ENCODE assay signal across 12 cellular contexts in genomic region chr15:90813796-90814192, GRCh38. TPM values are rescaled to one million over a fixed set of nuclear protein-coding genes. Genes with fewer than 3 reads are reported as not detected.
A peak's percentile ranks its signal among the peaks of the same experiment; 100 is the strongest.
DNase-seq lines count a peak whose midpoint lies in the region; ATAC-seq, FAIRE-seq and TF ChIP-seq lines count a peak whose summit lies in the region.
"Had no signal": no experiment of that assay in that cellular context is flagged by ENCODE, and none has a peak within 500 bp of the region (broad histone marks: within the 10 kb centered on the region; RNA-seq: fewer than 3 reads in every experiment).

No MANE protein-coding gene starts in this region.

- peaks cover 73% of the 10 kb centered on the region for H3K4me1 Mint-ChIP-seq in activated T-cell treated with anti-CD3 and anti-CD28 coated beads, Interleukin-2, amount 50 U/mL, for 72 hours (ENCODE audit: low read depth)
- H3K4me1 Mint-ChIP-seq in T-helper 17 cell (peaks cover 37% of the 10 kb centered on the region), endodermal cell (peaks cover 31% of the 10 kb centered on the region)
- H3K4me1 Mint-ChIP-seq in stimulated activated naive CD8-positive, alpha-beta T cell treated with anti-CD3 and anti-CD28 coated beads, Interleukin-15, amount 100 ng/mL, for 72 hours, result peaks cover 71% of the 10 kb centered on the region
- H3K4me1 Mint-ChIP-seq: neural progenitor cell had no signal

- H3K27me3 ChIP-seq in endodermal cell (ENCODE audit: control insufficient read depth, insufficient read depth, low read length, poor library complexity, severe bottlenecking), result no peaks in the 10 kb centered on the region
- H3K27me3 ChIP-seq: neural progenitor cell, spleen had no signal

- DNase-seq in activated T-cell treated with anti-CD3 and anti-CD28 coated beads, Interleukin-2, amount 50 U/mL, for 72 hours, result peak; percentile 46
- DNase-seq in activated T-cell treated with anti-CD3 and anti-CD28 coated beads for 4 hours (no peak), T-helper 17 cell (no peak), endodermal cell (peak; percentile 63), NOMO-1 (lab: John Stamatoyannopoulos, UW; ENCODE audit: unreplicated experiment in 2 of 2) (no peak), frontal cortex (ENCODE audit: low spot score in 2 of 2) (no peak)
- DNase-seq in stimulated activated naive CD8-positive, alpha-beta T cell treated with anti-CD3 and anti-CD28 coated beads, Interleukin-15, amount 100 ng/mL, for 72 hours, result peak in 1 of 2 donors; percentile 64
- DNase-seq: NCI-H1436, spleen, SW 1271 had no signal

- no peak for FAIRE-seq in frontal cortex (lab: Jason Lieb, UNC)

- H3K27ac Mint-ChIP-seq in activated T-cell treated with anti-CD3 and anti-CD28 coated beads, Interleukin-2, amount 50 U/mL, for 72 hours, result peak overlapping the region; percentile 99
- peak overlapping the region; percentile 94 for H3K27ac Mint-ChIP-seq in T-helper 17 cell
- peak overlapping the region; percentile 81 for H3K27ac Mint-ChIP-seq in endodermal cell
- H3K27ac Mint-ChIP-seq in stimulated activated naive CD8-positive, alpha-beta T cell treated with anti-CD3 and anti-CD28 coated beads, Interleukin-15, amount 100 ng/mL, for 72 hours, result peak overlapping the region; percentile 67 to 85
- H3K27ac Mint-ChIP-seq: neural progenitor cell had no signal

- no peak overlapping the region for H3K27ac ChIP-seq in endodermal cell (ENCODE audit: low read depth, low read length)
- H3K27ac ChIP-seq: neural progenitor cell had no signal

- H3K27me3 Mint-ChIP-seq in activated T-cell treated with anti-CD3 and anti-CD28 coated beads, Interleukin-2, amount 50 U/mL, for 72 hours (ENCODE audit: low read depth), result no peaks in the 10 kb centered on the region
- H3K27me3 Mint-ChIP-seq in T-helper 17 cell (no peaks in the 10 kb centered on the region), endodermal cell (ENCODE audit: insufficient read depth) (no peaks in the 10 kb centered on the region)
- H3K27me3 Mint-ChIP-seq in stimulated activated naive CD8-positive, alpha-beta T cell treated with anti-CD3 and anti-CD28 coated beads, Interleukin-15, amount 100 ng/mL, for 72 hours, result peaks cover 5% of the 10 kb centered on the region

- H3K9ac ChIP-seq in endodermal cell (ENCODE audit: extremely low read depth, low read length, poor library complexity, severe bottlenecking), result no peak overlapping the region
- H3K9ac ChIP-seq: neural progenitor cell had no signal

- H3K36me3 ChIP-seq in endodermal cell (ENCODE audit: control insufficient read depth, insufficient read depth, low read length), result peaks cover 38% of the 10 kb centered on the region

- H3K4me3 ChIP-seq in endodermal cell (ENCODE audit: low read length), result no peak overlapping the region
- H3K4me3 ChIP-seq: neural progenitor cell, spleen had no signal

- H3K4me3 Mint-ChIP-seq in activated T-cell treated with anti-CD3 and anti-CD28 coated beads, Interleukin-2, amount 50 U/mL, for 72 hours, result peak overlapping the region; percentile 69 to 81
- H3K4me3 Mint-ChIP-seq in T-helper 17 cell, result peak overlapping the region; percentile 68
- no peak overlapping the region for H3K4me3 Mint-ChIP-seq in endodermal cell
- H3K4me3 Mint-ChIP-seq in stimulated activated naive CD8-positive, alpha-beta T cell treated with anti-CD3 and anti-CD28 coated beads, Interleukin-15, amount 100 ng/mL, for 72 hours, result peak overlapping the region; percentile 45 to 61
- H3K4me3 Mint-ChIP-seq: neural progenitor cell had no signal

- no peaks in the 10 kb centered on the region for H3K9me3 Mint-ChIP-seq in activated T-cell treated with anti-CD3 and anti-CD28 coated beads, Interleukin-2, amount 50 U/mL, for 72 hours
- H3K9me3 Mint-ChIP-seq in endodermal cell, result no peaks in the 10 kb centered on the region
- no peaks in the 10 kb centered on the region for H3K9me3 Mint-ChIP-seq in stimulated activated naive CD8-positive, alpha-beta T cell treated with anti-CD3 and anti-CD28 coated beads, Interleukin-15, amount 100 ng/mL, for 72 hours
- H3K9me3 Mint-ChIP-seq: neural progenitor cell had no signal

- TF ChIP-seq CTCF in endodermal cell (conservative IDR thresholded peaks at IDR 0.05), result no peak

- 80 to 87% methylated on average over 1 to 2 of the region's 2 CpGs for WGBS in endodermal cell (ENCODE audit: insufficient coverage in 1 of 2, insufficient read length in 1 of 2), 2 experiments

- no peaks in the 10 kb centered on the region for H3K9me3 ChIP-seq in T-helper 17 cell (ENCODE audit: control insufficient read depth, low read length, poor library complexity, severe bottlenecking)
- H3K9me3 ChIP-seq in endodermal cell (ENCODE audit: control insufficient read depth, low read length), result no peaks in the 10 kb centered on the region
- H3K9me3 ChIP-seq: spleen had no signal

- peaks cover 11% of the 10 kb centered on the region for H3K4me1 ChIP-seq in endodermal cell (ENCODE audit: control insufficient read depth, insufficient read depth, low read length)

- H3K36me3 Mint-ChIP-seq in activated T-cell treated with anti-CD3 and anti-CD28 coated beads, Interleukin-2, amount 50 U/mL, for 72 hours (ENCODE audit: insufficient read depth in 2 of 2), result peaks cover 20 to 44% of the 10 kb centered on the region in 2 donors
- H3K36me3 Mint-ChIP-seq in T-helper 17 cell (ENCODE audit: low read depth) (peaks cover 3% of the 10 kb centered on the region), endodermal cell (ENCODE audit: low read depth) (peaks cover 37% of the 10 kb centered on the region)

- ATAC-seq in activated T-cell treated with anti-CD3 and anti-CD28 coated beads, Interleukin-2, amount 50 U/mL, for 72 hours (replicated peaks in 1 of 2), result peak; percentile 48 to 50
- ATAC-seq in T-helper 17 cell, result peak; percentile 50
- peak; percentile 74 for ATAC-seq in stimulated activated naive CD8-positive, alpha-beta T cell treated with anti-CD3 and anti-CD28 coated beads, Interleukin-15, amount 100 ng/mL, for 72 hours
- ATAC-seq in GM18858 (IDR thresholded peaks at IDR 0.05; ENCODE audit: unreplicated experiment), result no peak

RNA-seq across cellular contexts. Expression of gene FURIN, which starts 54.6 kb away (rescaled TPM):
- total RNA-seq in activated T-cell treated with anti-CD3 and anti-CD28 coated beads, Interleukin-2, amount 50 U/mL, for 72 hours, result 100 to 1,000 TPM; 604 to 721 TPM
- total RNA-seq in T-helper 17 cell (100 to 1,000 TPM; 133 to 260 TPM), endodermal cell (100 to 1,000 TPM in 1 of 2 donors, 10 to 100 TPM in 1; 96.3 to 108 TPM), frontal cortex (9.4 TPM)
- polyA plus RNA-seq in endodermal cell (2013, experiment 1 of 2), result 25.2 TPM
- 29.1 TPM for polyA plus RNA-seq in endodermal cell (2013, experiment 2 of 2)

Comparison
In these comparisons a context has a peak if more than half of its experiments do, and no peak if none do; other contexts are left out.
1. DNase-seq: peak in activated T-cell treated with anti-CD3 and anti-CD28 coated beads, Interleukin-2, amount 50 U/mL, for 72 hours (2 of 2) and endodermal cell (single experiment); none in activated T-cell treated with anti-CD3 and anti-CD28 coated beads for 4 hours (single experiment), T-helper 17 cell (0 of 3), NOMO-1 (0 of 2) and frontal cortex (0 of 2).
2. Peak in every context shown above with its lines, with median percentiles within 50 percentile points of each other: H3K27ac Mint-ChIP-seq.